24 cellular contexts compared by ENCODE assay signal in the genomic region with DNA sequence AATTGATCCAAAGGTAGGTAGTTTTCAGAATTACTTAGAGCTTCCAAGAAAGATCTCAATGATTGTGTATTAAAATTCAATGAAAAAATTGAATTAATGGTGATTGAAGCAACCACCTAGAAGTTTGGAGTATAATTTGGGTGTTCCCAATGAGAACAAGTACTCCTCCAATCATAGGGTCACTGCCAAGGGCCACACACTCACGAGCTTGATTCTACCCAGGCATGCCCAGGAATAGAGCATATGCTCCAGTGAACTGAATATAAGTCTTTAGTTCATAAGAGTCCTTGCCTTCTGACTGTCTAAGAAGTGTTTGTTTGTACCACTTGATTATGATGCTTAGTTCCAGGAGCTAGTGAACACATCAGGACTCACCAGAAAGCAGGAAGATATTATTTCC.
DNase-seq lines count a peak whose midpoint lies in the region; ATAC-seq and TF ChIP-seq lines count a peak whose summit lies in the region.
"Had no signal": no experiment of that assay in that cellular context is flagged by ENCODE, and none has a peak within 500 bp of the region (broad histone marks: within the 10 kb centered on the region; RNA-seq: fewer than 3 reads in every experiment).

No MANE protein-coding gene starts in this region.

- ATAC-seq in HG03571 (IDR thresholded peaks at IDR 0.05; ENCODE audit: unreplicated experiment): no peak
- ATAC-seq: A549, GM12878 had no signal

- intact Hi-C loops in A673 (cut with micrococcal nuclease; ENCODE audit: unreplicated experiment): no loop called here
- intact Hi-C loops in thyroid gland (cut with DNase I): no loop called here

- no peak for TF ChIP-seq EP300 in suprapubic skin (IDR thresholded peaks at IDR 0.05)

- 21 to 29% methylated on average over 1 of the region's 1 CpG for whole genome bisulfite sequencing in thyroid gland, 2 donors
- WGBS in suprapubic skin: 75% methylated on average over 1 of the region's 1 CpG

- BruUV-seq in A673 (replicated peaks; lab: Mats Ljungman, UMichigan): no TSS peak

- TF ChIP-seq POLR2A in thyroid gland (IDR thresholded peaks at IDR 0.05) (no peak), suprapubic skin (IDR thresholded peaks at IDR 0.05) (no peak)

- no peaks in the 10 kb centered on the region for H3K27me3 ChIP-seq in A673 (replicated peaks; ENCODE audit: insufficient read depth, low read depth, low read length, poor library complexity)
- H3K27me3 ChIP-seq in thyroid gland: no peaks in the 10 kb centered on the region
- H3K27me3 ChIP-seq in right atrium auricular region: no peaks in the 10 kb centered on the region
- no peaks in the 10 kb centered on the region for H3K27me3 ChIP-seq in suprapubic skin
- H3K27me3 ChIP-seq: BE2C, BLaER1 had no signal

- POLR2A ChIA-PET in A673 (lab: Charles Lee; ENCODE audit: low non-redundant PET): no interaction called here

- H3K9me3 ChIP-seq in A673 (ENCODE audit: low read depth, low read length, poor library complexity, severe bottlenecking): no peaks in the 10 kb centered on the region
- H3K9me3 ChIP-seq in thyroid gland: no peaks in the 10 kb centered on the region
- no peaks in the 10 kb centered on the region for H3K9me3 ChIP-seq in right atrium auricular region
- no peaks in the 10 kb centered on the region for H3K9me3 ChIP-seq in suprapubic skin
- H3K9me3 ChIP-seq: A549, BE2C, BLaER1 had no signal

- no peak overlapping the region for H3K4me3 ChIP-seq in A673 (ENCODE audit: low read depth, low read length, poor library complexity, severe bottlenecking)
- no peak overlapping the region for H3K4me3 ChIP-seq in epithelial cell of proximal tubule (ENCODE audit: low read depth, low read length)
- no peak overlapping the region for H3K4me3 ChIP-seq in thyroid gland (replicated peaks in 1 of 3)
- H3K4me3 ChIP-seq in right atrium auricular region: no peak overlapping the region
- H3K4me3 ChIP-seq in suprapubic skin: no peak overlapping the region
- H3K4me3 ChIP-seq: A549, BLaER1, GM12878 had no signal

- CTCF ChIA-PET in A673 (lab: Charles Lee): no interaction called here

- H3K36me3 ChIP-seq in A673 (ENCODE audit: insufficient read depth, low read length, poor library complexity, severe bottlenecking) (no peaks in the 10 kb centered on the region), thyroid gland (no peaks in the 10 kb centered on the region), right atrium auricular region (no peaks in the 10 kb centered on the region), suprapubic skin (no peaks in the 10 kb centered on the region)
- H3K36me3 ChIP-seq: BE2C, BLaER1 had no signal

- TF ChIP-seq CTCF in A673 (conservative IDR thresholded peaks at IDR 0.05; ENCODE audit: low read depth, low read length): no peak
- TF ChIP-seq CTCF in epithelial cell of proximal tubule (conservative IDR thresholded peaks at IDR 0.05; ENCODE audit: low read depth, low read length): no peak
- no peak for TF ChIP-seq CTCF in thyroid gland (IDR thresholded peaks at IDR 0.05)
- no peak for TF ChIP-seq CTCF in right atrium auricular region (IDR thresholded peaks at IDR 0.05)
- TF ChIP-seq CTCF in suprapubic skin (IDR thresholded peaks at IDR 0.05): no peak

- H3K4me1 ChIP-seq in A673 (ENCODE audit: insufficient read depth, low read length, poor library complexity, severe bottlenecking): peaks cover 46% of the 10 kb centered on the region
- peaks cover 15 to 16% of the 10 kb centered on the region in 2 donors for H3K4me1 ChIP-seq in thyroid gland
- H3K4me1 ChIP-seq in right atrium auricular region: no peaks in the 10 kb centered on the region
- no peaks in the 10 kb centered on the region for H3K4me1 ChIP-seq in suprapubic skin
- H3K4me1 ChIP-seq: BE2C, BLaER1 had no signal

- peak overlapping the region; percentile 41 for H3K27ac ChIP-seq in A673 (ENCODE audit: low read depth, low read length, poor library complexity, severe bottlenecking)
- peak overlapping the region in 2 of 3 donors; percentile 8 to 14 for H3K27ac ChIP-seq in thyroid gland
- no peak overlapping the region for H3K27ac ChIP-seq in right atrium auricular region
- H3K27ac ChIP-seq in suprapubic skin: no peak overlapping the region
- H3K27ac ChIP-seq: 22Rv1, A549, BLaER1 had no signal

- DNase-seq in A673 (ENCODE audit: low spot score): no peak
- peak; percentile 82 for DNase-seq in DMS79 treated with DMSO at 0.1 percent for 48 hours (lab: John Stamatoyannopoulos, UW)
- DNase-seq in epithelial cell of proximal tubule (ENCODE audit: low read depth): peak; percentile 16
- DNase-seq in thyroid gland: peak; percentile 83 to 87
- no peak for DNase-seq in right atrium auricular region (ENCODE audit: low spot score)
- no peak for DNase-seq in suprapubic skin (ENCODE audit: low spot score in 2 of 2)
- DNase-seq: ACHN; BE2C; C1 segment of cervical spinal cord; CD4-positive, alpha-beta memory T cell; CD4-positive, CD25-positive, alpha-beta regulatory T cell; CD8-positive, alpha-beta memory T cell; COR-L47; DMS 273 treated with DMSO at 0.1 percent for 48 hours; DMS153; DMS53; DND-41; EL; GDM1 had no signal

Comparison
In these comparisons a context has a peak if more than half of its experiments do, and no peak if none do; other contexts are left out.
1. DNase-seq: peak in DMS79 treated with DMSO at 0.1 percent for 48 hours (single experiment), epithelial cell of proximal tubule (single experiment) and thyroid gland (2 of 2); none in A673 (single experiment), right atrium auricular region (single experiment) and suprapubic skin (0 of 2).
2. H3K27ac ChIP-seq: peak in A673 (single experiment) and thyroid gland (2 of 3); none in right atrium auricular region (0 of 2) and suprapubic skin (single experiment).